In genomic region chr16:28637765-28638164, GRCh38 we compare ENCODE assay signal across 5 cellular contexts. TPM values are rescaled to one million over a fixed set of nuclear protein-coding genes. Genes with fewer than 3 reads are reported as not detected.
"Had no signal": no experiment of that assay in that cellular context is flagged by ENCODE, and none has a peak within 500 bp of the region (broad histone marks: within the 10 kb centered on the region; RNA-seq: fewer than 3 reads in every experiment).

Gene NPIPB8 (plus strand): TSS chr16:28638065. CDS start chr16:28638361, 296 bp downstream.

RNA-seq across cellular contexts. Expression of gene NPIPB8, which starts in this region (rescaled TPM):
- total RNA-seq: H1, H9, HT1080 had no signal
- polyA plus RNA-seq: GM23338, IgD-negative memory B cell had no signal
